ENCODE assay signal across 27 cellular contexts in genomic region chr3:152942366-152942765, GRCh38.
DNase-seq lines count a peak whose midpoint lies in the region; ATAC-seq and TF ChIP-seq lines count a peak whose summit lies in the region.
"Had no signal": no experiment of that assay in that cellular context is flagged by ENCODE, and none has a peak within 500 bp of the region (broad histone marks: within the 10 kb centered on the region; RNA-seq: fewer than 3 reads in every experiment).

No MANE protein-coding gene starts in this region.

- H3K36me3 ChIP-seq in colonic mucosa (no peaks in the 10 kb centered on the region), MG63 (no peaks in the 10 kb centered on the region)
- H3K36me3 ChIP-seq: BE2C, gastrocnemius medialis had no signal

- intact Hi-C loops in colonic mucosa (cut with DNase I) (no loop called here), left colon (cut with DNase I, micrococcal nuclease) (no loop called here)

- no peak overlapping the region for H3K9ac ChIP-seq in colonic mucosa (ENCODE audit: low read depth in 2 of 2, low read length in 2 of 2)

- H3K27ac ChIP-seq in colonic mucosa = peak overlapping the region; percentile 48

- H3K4me3 ChIP-seq in colonic mucosa = no peak overlapping the region
- no peak overlapping the region for H3K4me3 ChIP-seq in MG63
- H3K4me3 ChIP-seq: gastrocnemius medialis had no signal

- DNase-seq in AG20443 (ENCODE audit: low spot score) (peak; percentile 14), HPDE6-E6E7 (ENCODE audit: extremely low spot score) (peak; percentile 44), colonic mucosa (no peak), left colon (no peak), NOMO-1 treated with dmso at 0.1 percent for 144 hours (lab: John Stamatoyannopoulos, UW; ENCODE audit: unreplicated experiment) (no peak), NCI-H2227 (lab: John Stamatoyannopoulos, UW; ENCODE audit: unreplicated experiment) (no peak), MG63 (no peak), D341Med (ENCODE audit: low spot score) (no peak)
- DNase-seq: activated CD4-positive, alpha-beta T cell treated with anti-CD3 and anti-CD28 coated beads for 4 hours; activated naive CD4-positive, alpha-beta T cell treated with anti-CD3 and anti-CD28 coated beads, Interleukin-2, amount 10 ng/mL, durations not matched to agents 7 days and 5 days; activated T-cell treated with anti-CD3 and anti-CD28 coated beads, Interleukin-2, amount 50 U/mL, for 48 hours; amygdala; BE2C; caudate nucleus; dermis blood vessel endothelial cell; DMS79 treated with DMSO at 0.1 percent for 48 hours; gastrocnemius medialis; hypothalamus; IMR-90; kidney; NCI-H1694; NCI-H2227 treated with DMSO at 0.1 percent for 48 hours; occipital lobe; SIG-M5; stimulated activated CD4-positive, alpha-beta T cell treated with anti-CD3 and anti-CD28 coated beads, Interleukin-2, amount 100 ng/mL, for 48 hours; stimulated activated naive CD4-positive, alpha-beta T cell; T-cell had no signal

- no peak for TF ChIP-seq CTCF in colonic mucosa (IDR thresholded peaks at IDR 0.05)

- ATAC-seq in left colon = peak; percentile 39
- ATAC-seq: gastrocnemius medialis, T-cell had no signal

- peaks cover 3% of the 10 kb centered on the region for H3K4me1 ChIP-seq in colonic mucosa
- H3K4me1 ChIP-seq: BE2C had no signal

- no peaks in the 10 kb centered on the region for H3K9me3 ChIP-seq in colonic mucosa
- H3K9me3 ChIP-seq in MG63 = no peaks in the 10 kb centered on the region
- H3K9me3 ChIP-seq: BE2C, gastrocnemius medialis had no signal

- no peaks in the 10 kb centered on the region for H3K27me3 ChIP-seq in colonic mucosa
- H3K27me3 ChIP-seq in MG63 = 0 out of 2 replicates have a peak, but pooled peaks cover 4% of the 10 kb centered on the region
- H3K27me3 ChIP-seq: BE2C, gastrocnemius medialis had no signal

Comparison
In these comparisons a context has a peak if more than half of its experiments do, and no peak if none do; other contexts are left out.
1. DNase-seq: peak in AG20443 (single experiment) and HPDE6-E6E7 (single experiment); none in colonic mucosa (single experiment), left colon (0 of 2), NOMO-1 treated with dmso at 0.1 percent for 144 hours (single experiment), NCI-H2227 (single experiment), MG63 (single experiment) and D341Med (single experiment).